Comparison of ENCODE assay signal across 8 cellular contexts in genomic region chr18:13813271-13813849, GRCh38. TPM values are rescaled to one million over a fixed set of nuclear protein-coding genes. Genes with fewer than 3 reads are reported as not detected.
DNase-seq lines count a peak whose midpoint lies in the region; ATAC-seq and TF ChIP-seq lines count a peak whose summit lies in the region.

No MANE protein-coding gene starts in this region.

- H4K20me1 ChIP-seq in IMR-90 (ENCODE audit: insufficient read depth, low read length) = no peaks in the 10 kb centered on the region

- no peak overlapping the region for H2BK15ac ChIP-seq in IMR-90 (ENCODE audit: low read depth, low read length)

- H3K4me2 ChIP-seq in IMR-90 (ENCODE audit: low read depth, low read length) = no peak overlapping the region

- H3K27me3 Mint-ChIP-seq in activated naive CD4-positive, alpha-beta T cell treated with anti-CD3 and anti-CD28 coated beads for 36 hours (ENCODE audit: low read depth) = no peaks in the 10 kb centered on the region

- no peak overlapping the region for H3K9ac ChIP-seq in IMR-90 (ENCODE audit: low read depth, low read length)

- no peak overlapping the region for H2BK5ac ChIP-seq in IMR-90 (ENCODE audit: low read depth, low read length, poor library complexity, severe bottlenecking)

- no peak overlapping the region for H2AK9ac ChIP-seq in IMR-90 (replicated peaks; ENCODE audit: low read depth, low read length, poor library complexity)

- no peaks in the 10 kb centered on the region for H3K9me3 Mint-ChIP-seq in activated naive CD4-positive, alpha-beta T cell treated with anti-CD3 and anti-CD28 coated beads for 36 hours

- TF ChIP-seq RAD21 in IMR-90 (IDR thresholded peaks at IDR 0.05; ENCODE audit: low read length) = peak; percentile 62

- BruUV-seq in IMR-90 (replicated peaks; lab: Mats Ljungman, UMichigan) = no TSS peak

- no peak overlapping the region for H3K18ac ChIP-seq in IMR-90 (ENCODE audit: low read depth, low read length)

- H4K8ac ChIP-seq in IMR-90 (ENCODE audit: low read depth in 2 of 2, low read length in 2 of 2) = no peak overlapping the region

- H2BK20ac ChIP-seq in IMR-90 (ENCODE audit: low read depth, low read length) = no peak overlapping the region

- no peak for TF ChIP-seq POLR2A in IMR-90 (IDR thresholded peaks at IDR 0.05; ENCODE audit: low read depth, low read length)

- in situ Hi-C loops in Caki2 (cut with HindIII; ENCODE audit: low pct_unique_long_range_greater_than_20kb, low sequenced_read_pairs) (no loop called here), IMR-90 (cut with MboI; ENCODE audit: low sequenced_read_pairs) (no loop called here)

- H3K36me3 ChIP-seq in IMR-90 (ENCODE audit: control insufficient read depth, insufficient read depth, low read length) (no peaks in the 10 kb centered on the region), SJSA1 (no peaks in the 10 kb centered on the region)

- H3K56ac ChIP-seq in IMR-90 (ENCODE audit: extremely low read depth, insufficient read depth, low read length) = no peak overlapping the region

- DNase-seq in Caki2 (ENCODE audit: low read depth) = peak; percentile 50
- peak; percentile 51 for DNase-seq in IMR-90
- peak; percentile 38 to 53 for DNase-seq in SJSA1 (ENCODE audit: low read depth in 1 of 2, low spot score in 2 of 2)
- DNase-seq in activated naive CD4-positive, alpha-beta T cell treated with anti-CD3 and anti-CD28 coated beads for 36 hours = peak; percentile 75
- peak; percentile 61 for DNase-seq in glomerular visceral epithelial cell (ENCODE audit: extremely low spot score)
- DNase-seq in pons (ENCODE audit: low spot score) = peak; percentile 73
- DNase-seq in NCI-H2029 (lab: John Stamatoyannopoulos, UW) = no peak

- no peak overlapping the region for H3K27ac Mint-ChIP-seq in activated naive CD4-positive, alpha-beta T cell treated with anti-CD3 and anti-CD28 coated beads for 36 hours

- no peak overlapping the region for H4K5ac ChIP-seq in IMR-90 (ENCODE audit: low read depth, low read length)

- no peak overlapping the region for H3K4ac ChIP-seq in IMR-90 (ENCODE audit: low read depth, low read length)

- no peak overlapping the region for H2AK5ac ChIP-seq in IMR-90 (ENCODE audit: low read depth, low read length)

- no peaks in the 10 kb centered on the region for H3K4me1 ChIP-seq in IMR-90 (ENCODE audit: control insufficient read depth, insufficient read depth, low read length)
- H3K4me1 ChIP-seq in SJSA1 (replicated peaks) = no peaks in the 10 kb centered on the region

- CTCF ChIA-PET in IMR-90 (lab: Yijun Ruan, JAX) = interaction anchor here (0.6 to 2.8 kb wide), 6 partner anchors 10 to 340 kb away, joined by 3 to 14 read pairs (median 5); partner anchors contain the start of gene MC5R
- CTCF ChIA-PET in activated naive CD4-positive, alpha-beta T cell treated with anti-CD3 and anti-CD28 coated beads for 36 hours (lab: Charles Lee) = interaction anchor here (0.6 to 7.2 kb wide), 20 partner anchors 8 to 597 kb away, joined by 3 to 47 read pairs (median 4); partner anchors contain the start of gene MC5R

- H2BK120ac ChIP-seq in IMR-90 (ENCODE audit: low read depth, low read length) = no peak overlapping the region

- no peaks in the 10 kb centered on the region for H3K9me1 ChIP-seq in IMR-90 (ENCODE audit: insufficient read depth, low read length)

- 5% methylated on average over 4 of the region's 4 CpGs; no CpG with 5 or more reads in 1 of the 2 experiments for whole genome bisulfite sequencing in IMR-90 (ENCODE audit: extremely low coverage in 2 of 2, insufficient read length in 1 of 2), 2 experiments

- intact Hi-C loops in IMR-90 (cut with micrococcal nuclease) = loop anchor here (1.0 kb wide), 1 partner anchor 273 kb away; no protein-coding TSS in a partner anchor
- intact Hi-C loops in activated naive CD4-positive, alpha-beta T cell treated with anti-CD3 and anti-CD28 coated beads for 36 hours (cut with micrococcal nuclease) = loop anchor here (1.0 kb wide), 1 partner anchor 273 kb away; no protein-coding TSS in a partner anchor

- H3K4me3 Mint-ChIP-seq in activated naive CD4-positive, alpha-beta T cell treated with anti-CD3 and anti-CD28 coated beads for 36 hours = no peak overlapping the region

- H3K4me3 ChIP-seq in IMR-90 (ENCODE audit: insufficient read depth, low read depth, low read length) (no peak overlapping the region), SJSA1 (no peak overlapping the region)

- H3K23ac ChIP-seq in IMR-90 (ENCODE audit: low read depth, low read length) = no peak overlapping the region

- no peak overlapping the region for H2AFZ ChIP-seq in IMR-90 (replicated peaks; ENCODE audit: low read length, poor library complexity)

- ATAC-seq in GM21367 (IDR thresholded peaks at IDR 0.05; ENCODE audit: unreplicated experiment) (peak; percentile 78), IMR-90 (ENCODE audit: low read depth) (peak; percentile 99)

- H4K91ac ChIP-seq in IMR-90 (ENCODE audit: insufficient read depth, low read depth, low read length) = no peak overlapping the region

- dilution Hi-C loops in IMR-90 (cut with HindIII; ENCODE audit: low sequenced_read_pairs, unreplicated experiment) = no loop called here

- H3K27me3 ChIP-seq in IMR-90 (ENCODE audit: control insufficient read depth, insufficient read depth, low read length) (no peaks in the 10 kb centered on the region), SJSA1 (replicated peaks) (no peaks in the 10 kb centered on the region)

- H3K27ac ChIP-seq in IMR-90 (ENCODE audit: insufficient read depth, low read length) (no peak overlapping the region), SJSA1 (no peak overlapping the region)

- H3K4me1 Mint-ChIP-seq in activated naive CD4-positive, alpha-beta T cell treated with anti-CD3 and anti-CD28 coated beads for 36 hours (ENCODE audit: low read depth) = no peaks in the 10 kb centered on the region

- no peaks in the 10 kb centered on the region for H3K79me1 ChIP-seq in IMR-90 (ENCODE audit: low read depth in 1 of 2, low read length in 2 of 2)

- POLR2A ChIA-PET in IMR-90 (lab: Charles Lee; ENCODE audit: unreplicated experiment) = no interaction called here

- no peaks in the 10 kb centered on the region for H3K36me3 Mint-ChIP-seq in activated naive CD4-positive, alpha-beta T cell treated with anti-CD3 and anti-CD28 coated beads for 36 hours (ENCODE audit: low read depth)

- peak; percentile 81 for TF ChIP-seq CTCF in IMR-90 (conservative IDR thresholded peaks at IDR 0.05; ENCODE audit: low read depth, low read length)

- H3K14ac ChIP-seq in IMR-90 (replicated peaks; ENCODE audit: low read depth, low read length) = no peak overlapping the region

- H3K9me3 ChIP-seq in IMR-90 (ENCODE audit: control insufficient read depth, insufficient read depth, low read length) (no peaks in the 10 kb centered on the region), SJSA1 (replicated peaks) (no peaks in the 10 kb centered on the region; the same call in 1 of the 2 replicates)

TF ChIP-seq in IMR-90, 13 proteins besides CTCF, POLR2A, EP300 and RAD21:
- TF ChIP-seq SMC3 (IDR thresholded peaks at IDR 0.05; ENCODE audit: low read depth, low read length) (peak; percentile 62), MXI1 (IDR thresholded peaks at IDR 0.05; ENCODE audit: borderline replicate concordance, low read depth, low read length) (no peak), FOS (IDR thresholded peaks at IDR 0.05; ENCODE audit: low read depth, low read length) (peak; percentile 52; the same call in 1 of the 2 replicates)

RNA-seq across cellular contexts. Expression of gene MC5R, which starts 10.6 kb away (rescaled TPM):
- total RNA-seq in Caki2 (2014; rRNA removed; shearing (Covaris generic); ENCODE audit: low replicate concordance) = not detected in 2 replicates
- not detected in 2 replicates for total RNA-seq in IMR-90 (2012; rRNA removed)
- polyA plus RNA-seq in IMR-90 (2012; rRNA removed) = not detected in 2 replicates
- not detected in 2 replicates for polyA plus RNA-seq in IMR-90 (2012; cell fraction: cytosol; rRNA removed)
- polyA plus RNA-seq in IMR-90 (2012; cell fraction: nucleus; rRNA removed; ENCODE audit: low replicate concordance) = not detected in 2 replicates
- not detected in 2 replicates for total RNA-seq in SJSA1 (2014; rRNA removed; shearing (Covaris generic))
- not detected for total RNA-seq in activated naive CD4-positive, alpha-beta T cell treated with anti-CD3 and anti-CD28 coated beads for 36 hours
